12 cellular contexts compared by ENCODE assay signal in genomic region chr15:68880382-68880781, GRCh38. TPM values are rescaled to one million over a fixed set of nuclear protein-coding genes. Genes with fewer than 3 reads are reported as not detected.
"Had no signal": no experiment of that assay in that cellular context is flagged by ENCODE, and none has a peak within 500 bp of the region (broad histone marks: within the 10 kb centered on the region; RNA-seq: fewer than 3 reads in every experiment).

No MANE protein-coding gene starts in this region.

- H3K9me3 ChIP-seq: HAP-1 had no signal

- H3K9me3 Mint-ChIP-seq: GM23338, H9, HFFc6 had no signal

- H3K27ac ChIP-seq: GM23248 had no signal

- H2AFZ ChIP-seq: GM23248, GM23338 had no signal

- H3K36me3 ChIP-seq: HAP-1 had no signal

- H3K27ac Mint-ChIP-seq: GM23338, H9, HFFc6 had no signal

- H3K9ac ChIP-seq: GM23248 had no signal

- H3K4me3 ChIP-seq: GM23248, GM23338, HAP-1 had no signal

- H3K4me3 Mint-ChIP-seq: GM23338, H9, HFFc6 had no signal

- ATAC-seq: GM23338, HCT116 had no signal

- DNase-seq: GM23248, GOT3, H7, H9, HCEC 1CT, HFFc6 had no signal

- FAIRE-seq: H1, H54 had no signal

- H3K4me2 ChIP-seq: GM23338 had no signal

RNA-seq across cellular contexts. Expression of gene SPESP1, which starts 49.9 kb away (rescaled TPM):
- total RNA-seq: GM23338, H1, H4, H9 had no signal
- polyA plus RNA-seq: GM23338, H1 had no signal
